Comparison of ENCODE assay signal across 9 cellular contexts in genomic region chr12:48978291-48978740, GRCh38. TPM values are rescaled to one million over a fixed set of nuclear protein-coding genes. Genes with fewer than 3 reads are reported as not detected.
DNase-seq lines count a peak whose midpoint lies in the region; ATAC-seq and TF ChIP-seq lines count a peak whose summit lies in the region.
"Had no signal": no experiment of that assay in that cellular context is flagged by ENCODE, and none has a peak within 500 bp of the region (broad histone marks: within the 10 kb centered on the region; RNA-seq: fewer than 3 reads in every experiment).

TSS of gene WNT1 (plus strand) at chr12:48978322. CDS start at chr12:48978651, 329 bp downstream.

- H3K27me3 ChIP-seq in SK-N-SH (ENCODE audit: insufficient read depth) (peaks cover 68% of the 10 kb centered on the region), iPS-15b (ENCODE audit: control insufficient read depth, insufficient read depth, low read length) (peaks cover 98% of the 10 kb centered on the region), subcutaneous abdominal adipose tissue (ENCODE audit: control insufficient read depth in 5 of 5, insufficient read depth in 4 of 5, low read length in 5 of 5) (peaks cover 42 to 76% (median 67%) of the 10 kb centered on the region in 5 donors)

- H3F3A ChIP-seq in SK-N-SH (replicated peaks; ENCODE audit: insufficient read depth), result peaks cover 3% of the 10 kb centered on the region

- no peaks in the 10 kb centered on the region for H3K9me3 Mint-ChIP-seq in activated CD4-positive, alpha-beta T cell treated with anti-CD3 and anti-CD28 coated beads, Interleukin-2, amount 10 ng/mL, durations not matched to agents 24 days and 14 days

- H3K4me3 ChIP-seq in SK-N-SH (ENCODE audit: low read depth in 2 of 2, low read length in 1 of 2) (peak within 1 kb of the TSS in 1 of 2 experiments; percentile 32; a peak in 2 of 4 replicates), iPS-15b (ENCODE audit: low read depth, low read length) (peak within 1 kb of the TSS; percentile 56), subcutaneous abdominal adipose tissue (ENCODE audit: low read depth in 1 of 5, low read length in 5 of 5) (peak within 1 kb of the TSS; percentile 51 to 63 (median 61))

- peaks cover 52% of the 10 kb centered on the region for H3K4me1 Mint-ChIP-seq in activated CD4-positive, alpha-beta T cell treated with anti-CD3 and anti-CD28 coated beads, Interleukin-2, amount 10 ng/mL, durations not matched to agents 24 days and 14 days

- CTCF ChIA-PET in SK-N-SH (lab: Yijun Ruan, JAX), result interaction anchor here (0.6 to 33.0 kb wide), 37 partner anchors 3 to 878 kb away, joined by 3 to 935 read pairs (median 5); partner anchors contain the start of genes ARF3, DDN, DDX23 and FKBP11

- H3K9me3 ChIP-seq in SK-N-SH (no peaks in the 10 kb centered on the region), iPS-15b (ENCODE audit: control insufficient read depth, insufficient read depth, low read length) (no peaks in the 10 kb centered on the region), subcutaneous abdominal adipose tissue (ENCODE audit: control insufficient read depth in 5 of 5, low read length in 5 of 5) (no peaks in the 10 kb centered on the region)

- H3K27ac Mint-ChIP-seq in activated CD4-positive, alpha-beta T cell treated with anti-CD3 and anti-CD28 coated beads, Interleukin-2, amount 10 ng/mL, durations not matched to agents 24 days and 14 days, result peak within 1 kb of the TSS; percentile 72

- H3K27ac ChIP-seq in SK-N-SH (ENCODE audit: low read depth in 2 of 2, low read length in 1 of 2), result no peak within 1 kb of the TSS
- no peak within 1 kb of the TSS for H3K27ac ChIP-seq in subcutaneous abdominal adipose tissue (ENCODE audit: low read depth, low read length)
- H3K27ac ChIP-seq: epithelial cell of prostate had no signal

- ATAC-seq in HG03432 (IDR thresholded peaks at IDR 0.05; ENCODE audit: unreplicated experiment), result no peak

- peak; percentile 31; the same call in 1 of the 2 replicates for TF ChIP-seq CTCF in SK-N-SH (IDR thresholded peaks at IDR 0.05)

- TF ChIP-seq RAD21 in SK-N-SH (IDR thresholded peaks at IDR 0.05; ENCODE audit: low read length), result no peak

- H2AFZ ChIP-seq in SK-N-SH (ENCODE audit: low read depth), result no peak within 1 kb of the TSS

- POLR2A ChIA-PET in SK-N-SH (lab: Yijun Ruan, JAX), result no interaction called here

- intact Hi-C loops in activated CD4-positive, alpha-beta T cell treated with anti-CD3 and anti-CD28 coated beads, Interleukin-2, amount 10 ng/mL, durations not matched to agents 24 days and 14 days (cut with micrococcal nuclease), result loop anchor here (2.0 to 5.0 kb wide), 2 partner anchors 126 to 364 kb away; partner anchors contain the start of gene DDX23

- no peak within 1 kb of the TSS for H3K9ac ChIP-seq in SK-N-SH
- H3K9ac ChIP-seq in iPS-15b (ENCODE audit: low read depth, low read length), result no peak within 1 kb of the TSS
- H3K9ac ChIP-seq in subcutaneous abdominal adipose tissue (ENCODE audit: low read length in 5 of 5), result peak within 1 kb of the TSS in 2 of 5 donors; percentile 53 to 64

- TF ChIP-seq EP300 in SK-N-SH (IDR thresholded peaks at IDR 0.05; ENCODE audit: borderline replicate concordance in 1 of 2, low read depth in 1 of 2, low read length in 1 of 2), result no peak

- H3K4me1 ChIP-seq in SK-N-SH (ENCODE audit: control insufficient read depth in 1 of 2, insufficient read depth in 2 of 2, low read depth in 1 of 2, low read length in 1 of 2), result peaks cover 0 to 26% of the 10 kb centered on the region in 2 experiments; a peak in 1 of 4 replicates
- no peaks in the 10 kb centered on the region for H3K4me1 ChIP-seq in iPS-15b (ENCODE audit: control insufficient read depth, insufficient read depth, low read length)
- H3K4me1 ChIP-seq in subcutaneous abdominal adipose tissue (ENCODE audit: control insufficient read depth in 5 of 5, insufficient read depth in 5 of 5, low read length in 5 of 5), result peaks cover 12 to 50% (median 47%) of the 10 kb centered on the region in 5 donors

- H3K36me3 ChIP-seq in SK-N-SH (replicated peaks in 1 of 2; ENCODE audit: control insufficient read depth in 1 of 2, insufficient read depth in 2 of 2, low read length in 1 of 2), result no peaks in the 10 kb centered on the region
- H3K36me3 ChIP-seq in iPS-15b (ENCODE audit: control insufficient read depth, insufficient read depth, low read length), result no peaks in the 10 kb centered on the region
- H3K36me3 ChIP-seq in subcutaneous abdominal adipose tissue (ENCODE audit: control insufficient read depth in 5 of 5, insufficient read depth in 5 of 5, low read length in 5 of 5), result no peaks in the 10 kb centered on the region

- no peaks in the 10 kb centered on the region for H4K20me1 ChIP-seq in SK-N-SH (ENCODE audit: insufficient read depth)

- H3K27me3 Mint-ChIP-seq in activated CD4-positive, alpha-beta T cell treated with anti-CD3 and anti-CD28 coated beads, Interleukin-2, amount 10 ng/mL, durations not matched to agents 24 days and 14 days, result peaks cover 86% of the 10 kb centered on the region

- no peaks in the 10 kb centered on the region for H3K79me2 ChIP-seq in SK-N-SH (ENCODE audit: insufficient read depth)

- H3K9me2 ChIP-seq in SK-N-SH, result no peaks in the 10 kb centered on the region

- peak within 1 kb of the TSS; percentile 73 for H3K4me3 Mint-ChIP-seq in activated CD4-positive, alpha-beta T cell treated with anti-CD3 and anti-CD28 coated beads, Interleukin-2, amount 10 ng/mL, durations not matched to agents 24 days and 14 days

- H3K4me2 ChIP-seq in SK-N-SH, result peak within 1 kb of the TSS; percentile 65; the same call in 1 of the 2 replicates

- peak; percentile 70 for DNase-seq in activated CD4-positive, alpha-beta T cell treated with anti-CD3 and anti-CD28 coated beads, Interleukin-2, amount 10 ng/mL, durations not matched to agents 24 days and 14 days
- no peak for DNase-seq in activated CD4-positive, alpha-beta T cell treated with anti-CD3 and anti-CD28 coated beads for 48 hours
- peak; percentile 68 for DNase-seq in SK-N-SH
- DNase-seq in DMS153 treated with DMSO at 0.1 percent for 48 hours (lab: John Stamatoyannopoulos, UW; ENCODE audit: unreplicated experiment), result no peak
- DNase-seq in NCI-H2107 treated with DMSO at 0.1 percent for 48 hours (lab: John Stamatoyannopoulos, UW; ENCODE audit: unreplicated experiment), result no peak

- peaks cover 2% of the 10 kb centered on the region for H3K36me3 Mint-ChIP-seq in activated CD4-positive, alpha-beta T cell treated with anti-CD3 and anti-CD28 coated beads, Interleukin-2, amount 10 ng/mL, durations not matched to agents 24 days and 14 days (ENCODE audit: low read depth)

- WGBS in SK-N-SH (ENCODE audit: low lambda C conversion rate), result 6% methylated on average over 10 of the region's 45 CpGs

TF ChIP-seq in SK-N-SH, 30 proteins besides CTCF, POLR2A, EP300 and RAD21:
- no peak for TF ChIP-seq TEAD4 (IDR thresholded peaks at IDR 0.05; ENCODE audit: borderline replicate concordance, insufficient read depth)
- no peak for TF ChIP-seq ELF1 (IDR thresholded peaks at IDR 0.05)
- TF ChIP-seq NRF1 (IDR thresholded peaks at IDR 0.05; ENCODE audit: low read depth, low read length), result no peak
- TF ChIP-seq TCF12 (IDR thresholded peaks at IDR 0.05), result no peak
- no peak for TF ChIP-seq IRF3 (IDR thresholded peaks at IDR 0.05; ENCODE audit: low read depth, low read length)
- TF ChIP-seq YY1 (IDR thresholded peaks at IDR 0.05; ENCODE audit: low read depth), result no peak
- no peak for TF ChIP-seq GABPA (IDR thresholded peaks at IDR 0.05; ENCODE audit: low read depth)
- TF ChIP-seq FOXM1 (IDR thresholded peaks at IDR 0.05; ENCODE audit: low read depth), result no peak
- no peak for TF ChIP-seq RFX5 (IDR thresholded peaks at IDR 0.05; ENCODE audit: low read length)
- TF ChIP-seq MXI1 (IDR thresholded peaks at IDR 0.05; ENCODE audit: low read depth, low read length), result no peak
- no peak for TF ChIP-seq SIN3A (IDR thresholded peaks at IDR 0.05; ENCODE audit: borderline replicate concordance, low read depth, low read length)
- TF ChIP-seq MAX (IDR thresholded peaks at IDR 0.05; ENCODE audit: low read depth), result no peak
- TF ChIP-seq POLR2AphosphoS5 (IDR thresholded peaks at IDR 0.05; ENCODE audit: low read depth, low read length), result no peak
- no peak for TF ChIP-seq MEF2A (IDR thresholded peaks at IDR 0.05; ENCODE audit: borderline replicate concordance, low read depth)
- TF ChIP-seq FOXJ3 (CRISPR knock-in tag; IDR thresholded peaks at IDR 0.05), result no peak
- no peak for TF ChIP-seq SMC3 (IDR thresholded peaks at IDR 0.05; ENCODE audit: low read depth, low read length)
- no peak for TF ChIP-seq EZH2phosphoT487 (IDR thresholded peaks at IDR 0.05; ENCODE audit: borderline replicate concordance, low read depth)
TF ChIP-seq in SK-N-SH: peak in this region for 0.

RNA-seq across cellular contexts. Expression of gene WNT1, which starts in this region (rescaled TPM):
- not detected in 2 replicates for total RNA-seq in activated CD4-positive, alpha-beta T cell treated with anti-CD3 and anti-CD28 coated beads, Interleukin-2, amount 10 ng/mL, durations not matched to agents 24 days and 14 days
- polyA plus RNA-seq in SK-N-SH (2012; rRNA removed), result not detected in 2 replicates
- polyA plus RNA-seq in SK-N-SH (2012; cell fraction: cytosol; rRNA removed), result not detected in 2 replicates
- polyA plus RNA-seq in SK-N-SH (2012; cell fraction: nucleus; rRNA removed), result not detected in 2 replicates

Comparison
In these comparisons a context has a peak if more than half of its experiments do, and no peak if none do; other contexts are left out.
1. Peak in DNase-seq in activated CD4-positive, alpha-beta T cell treated with anti-CD3 and anti-CD28 coated beads, Interleukin-2, amount 10 ng/mL, durations not matched to agents 24 days and 14 days; RNA of the gene not detected or under 1 TPM.
2. Peak in DNase-seq and H3K4me2 ChIP-seq in SK-N-SH; RNA of the gene not detected or under 1 TPM.